In the genomic region with DNA sequence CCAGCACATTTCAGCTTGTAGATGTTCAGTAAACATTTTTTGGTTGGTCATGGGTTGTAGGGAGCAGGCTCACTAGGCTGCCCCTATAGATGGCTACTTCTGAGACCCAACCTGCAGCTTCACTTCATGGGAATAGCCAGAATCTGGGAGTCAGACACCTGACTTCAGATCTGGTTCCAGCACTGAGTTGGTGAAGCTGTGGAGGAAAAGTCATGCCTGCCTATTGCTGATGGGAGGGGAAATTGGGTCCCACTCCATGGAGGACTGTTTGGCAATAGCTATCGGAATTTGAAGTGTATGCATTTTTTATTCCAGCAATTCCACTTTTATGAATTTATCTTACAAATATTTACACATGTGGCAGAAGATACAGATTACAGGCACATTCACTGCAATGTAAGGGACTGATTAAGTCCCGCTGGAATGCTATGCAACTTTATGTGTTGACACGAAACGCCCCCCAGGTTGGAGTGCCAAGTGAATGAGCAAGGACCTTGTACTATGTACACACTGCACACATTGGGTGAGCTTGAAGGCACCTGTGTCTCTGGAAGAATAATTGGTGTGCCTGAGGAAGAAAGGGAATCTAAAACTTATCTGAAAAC, we compare ENCODE assay signal across 30 cellular contexts. TPM values are rescaled to one million over a fixed set of nuclear protein-coding genes. Genes with fewer than 3 reads are reported as not detected.
DNase-seq lines count a peak whose midpoint lies in the region; ATAC-seq, FAIRE-seq and TF ChIP-seq lines count a peak whose summit lies in the region.
"Had no signal": no experiment of that assay in that cellular context is flagged by ENCODE, and none has a peak within 500 bp of the region (broad histone marks: within the 10 kb centered on the region; RNA-seq: fewer than 3 reads in every experiment).

No MANE protein-coding gene starts in this region.

- H3K27me3 ChIP-seq in lower lobe of right lung (ENCODE audit: low read depth): no peaks in the 10 kb centered on the region
- H3K27me3 ChIP-seq in heart right ventricle: peaks cover 0 to 27% (median 23%) of the 10 kb centered on the region in 7 donors
- H3K27me3 ChIP-seq: ascending aorta had no signal

- H3K27ac ChIP-seq in lower lobe of right lung (peak overlapping the region; percentile 49), heart right ventricle (no peak overlapping the region)
- H3K27ac ChIP-seq: ascending aorta, esophagus squamous epithelium, parathyroid adenoma, sigmoid colon had no signal

- ATAC-seq in lower lobe of right lung (peak; percentile 77 to 84), heart right ventricle (no peak)
- ATAC-seq: activated CD4-positive, CD25-positive, alpha-beta regulatory T cell treated with anti-CD3 and anti-CD28 coated beads, Interleukin-2, amount 50 U/mL, for 24 hours; activated T-cell treated with anti-CD3 and anti-CD28 coated beads, Interleukin-2, amount 50 U/mL, for 72 hours; stimulated activated effector memory CD8-positive, alpha-beta T cell treated with anti-CD3 and anti-CD28 coated beads, Interleukin-12 subunit alpha, Interleukin-12 subunit beta, amount 100 ng/mL, for 72 hours had no signal

- H3K4me1 Mint-ChIP-seq in mesothelial cell of epicardium: no peaks in the 10 kb centered on the region
- H3K4me1 Mint-ChIP-seq: GM23338 had no signal

- H3K9me3 ChIP-seq in lower lobe of right lung (no peaks in the 10 kb centered on the region), heart right ventricle (peaks cover 0 to 10% (median 0%) of the 10 kb centered on the region in 11 donors)
- H3K9me3 ChIP-seq: ascending aorta, sigmoid colon had no signal

- intact Hi-C loops in lower lobe of right lung (cut with DNase I) (no loop called here), posterior vena cava (cut with DNase I) (no loop called here), heart right ventricle (cut with DNase I) (loop anchor here in 1 of 10 donors (10.0 kb wide), 1 partner anchor 159 kb away; the partner anchor contains the start of gene CCR5)

- peaks cover 22% of the 10 kb centered on the region for H3K9me3 Mint-ChIP-seq in mesothelial cell of epicardium
- H3K9me3 Mint-ChIP-seq: naive B cell had no signal

- H3K4me1 ChIP-seq in lower lobe of right lung: peaks cover 35% of the 10 kb centered on the region
- H3K4me1 ChIP-seq in heart right ventricle: peaks cover 0 to 26% (median 0%) of the 10 kb centered on the region in 9 donors
- H3K4me1 ChIP-seq: ascending aorta, esophagus squamous epithelium, parathyroid adenoma, sigmoid colon had no signal

- FAIRE-seq in HTR-8/SVneo (lab: Jason Lieb, UNC): peak; percentile 58
- FAIRE-seq: G401.6, islet of Langerhans had no signal

- TF ChIP-seq CTCF in AG10803 (conservative IDR thresholded peaks at IDR 0.05; ENCODE audit: low read length): no peak
- TF ChIP-seq CTCF in choroid plexus epithelial cell (conservative IDR thresholded peaks at IDR 0.05; ENCODE audit: low read depth, low read length): no peak
- no peak for TF ChIP-seq CTCF in lower lobe of right lung (IDR thresholded peaks at IDR 0.05)
- TF ChIP-seq CTCF in mesothelial cell of epicardium (IDR thresholded peaks at IDR 0.05; ENCODE audit: unreplicated experiment): no peak
- TF ChIP-seq CTCF in heart right ventricle (IDR thresholded peaks at IDR 0.05): no peak

- DNase-seq in AG10803 (ENCODE audit: low read depth) (peak; percentile 48), HTR-8/SVneo (ENCODE audit: insufficient read length, low spot score) (peak; percentile 6), choroid plexus epithelial cell (ENCODE audit: low read depth) (peak; percentile 8), lower lobe of right lung (peak; percentile 63), amniotic stem cell (lab: John Stamatoyannopoulos, UW) (no peak), mesothelial cell of epicardium (ENCODE audit: low spot score in 2 of 2, unreplicated experiment in 2 of 2) (no peak), posterior vena cava (ENCODE audit: low spot score) (no peak), heart right ventricle (no peak)
- DNase-seq: activated naive CD4-positive, alpha-beta T cell treated with anti-CD3 and anti-CD28 coated beads, Interleukin-2, amount 50 U/mL, for 16 hours; activated T-cell treated with anti-CD3 and anti-CD28 coated beads, Interleukin-2, amount 50 U/mL, for 72 hours; C1 segment of cervical spinal cord; effector CD4-positive, alpha-beta T cell; esophagus squamous epithelium; hippocampal formation; KBM-7; naive B cell; NCI-H1092; NCI-H2081; NCI-H510A treated with DMSO at 0.1 percent for 48 hours; sigmoid colon had no signal

- H3K27me3 Mint-ChIP-seq in mesothelial cell of epicardium (ENCODE audit: low read depth): peaks cover 15% of the 10 kb centered on the region
- H3K27me3 Mint-ChIP-seq: naive B cell had no signal

- H3K36me3 Mint-ChIP-seq in mesothelial cell of epicardium: no peaks in the 10 kb centered on the region
- H3K36me3 Mint-ChIP-seq: naive B cell; stimulated activated effector memory CD8-positive, alpha-beta T cell treated with anti-CD3 and anti-CD28 coated beads, Interleukin-12 subunit alpha, Interleukin-12 subunit beta, amount 100 ng/mL, for 72 hours had no signal

- WGBS in heart right ventricle, 2 donors: 61 to 62% methylated on average over 4 of the region's 4 CpGs

- H3K36me3 ChIP-seq in lower lobe of right lung (no peaks in the 10 kb centered on the region), heart right ventricle (no peaks in the 10 kb centered on the region)
- H3K36me3 ChIP-seq: ascending aorta, esophagus squamous epithelium, sigmoid colon had no signal

- H3K4me3 Mint-ChIP-seq in mesothelial cell of epicardium: no peak overlapping the region
- H3K4me3 Mint-ChIP-seq: activated T-cell treated with anti-CD3 and anti-CD28 coated beads, Interleukin-2, amount 50 U/mL, for 72 hours; GM23338; naive B cell; stimulated activated effector memory CD8-positive, alpha-beta T cell treated with anti-CD3 and anti-CD28 coated beads, Interleukin-12 subunit alpha, Interleukin-12 subunit beta, amount 100 ng/mL, for 72 hours had no signal

- H3K4me3 ChIP-seq in AG10803 (ENCODE audit: low read length) (no peak overlapping the region), choroid plexus epithelial cell (ENCODE audit: low read depth, low read length) (no peak overlapping the region), lower lobe of right lung (no peak overlapping the region), heart right ventricle (no peak overlapping the region)
- H3K4me3 ChIP-seq: ascending aorta, esophagus squamous epithelium, GM23338, sigmoid colon had no signal

- no peak overlapping the region for H3K27ac Mint-ChIP-seq in mesothelial cell of epicardium
- H3K27ac Mint-ChIP-seq: activated T-cell treated with anti-CD3 and anti-CD28 coated beads, Interleukin-2, amount 50 U/mL, for 72 hours; GM23338; naive B cell; stimulated activated effector memory CD8-positive, alpha-beta T cell treated with anti-CD3 and anti-CD28 coated beads, Interleukin-12 subunit alpha, Interleukin-12 subunit beta, amount 100 ng/mL, for 72 hours had no signal

RNA-seq across cellular contexts. Expression of gene CCR1, which starts 7.8 kb away (rescaled TPM):
- total RNA-seq in lower lobe of right lung (47.4 TPM), mesothelial cell of epicardium (not detected in 3 replicates), posterior vena cava (10 to 100 TPM; 12.0 to 23.7 TPM), heart right ventricle (10 to 100 TPM in 1 of 10 donors, 1 to 10 TPM in 7, under 1 TPM in 2; 0.66 to 24.9 (median 1.8) TPM)
- polyA plus RNA-seq in heart right ventricle: 1 to 10 TPM; 1.1 to 1.5 TPM
- total RNA-seq: A673, GM23338 had no signal
- polyA plus RNA-seq: GM23338 had no signal

RNA-seq across cellular contexts. Expression of gene CCR3, which starts 26.3 kb away (rescaled TPM):
- total RNA-seq in lower lobe of right lung (not detected), mesothelial cell of epicardium (not detected in 3 replicates), posterior vena cava (not detected), heart right ventricle (under 1 TPM in 2 of 10 donors, not detected in 8; 0.61 to 0.67 TPM)
- not detected for polyA plus RNA-seq in heart right ventricle
- total RNA-seq: A673; activated T-cell treated with anti-CD3 and anti-CD28 coated beads, Interleukin-2, amount 50 U/mL, for 72 hours; ascending aorta; cerebellum; esophagus squamous epithelium; GM23338; sigmoid colon; temporal lobe had no signal
- polyA plus RNA-seq: GM23338 had no signal

Comparison
In these comparisons a context has a peak if more than half of its experiments do, and no peak if none do; other contexts are left out.
1. DNase-seq: peak in AG10803 (single experiment), HTR-8/SVneo (single experiment), choroid plexus epithelial cell (single experiment) and lower lobe of right lung (single experiment); none in amniotic stem cell (single experiment), mesothelial cell of epicardium (0 of 2), posterior vena cava (single experiment) and heart right ventricle (0 of 2).
2. ATAC-seq: peak in lower lobe of right lung (2 of 2); none in heart right ventricle (0 of 8).